8 cellular contexts compared by ENCODE assay signal in genomic region chr17:4161179-4161559, GRCh38. TPM values are rescaled to one million over a fixed set of nuclear protein-coding genes. Genes with fewer than 3 reads are reported as not detected.
DNase-seq lines count a peak whose midpoint lies in the region; ATAC-seq, FAIRE-seq and TF ChIP-seq lines count a peak whose summit lies in the region.
"Had no signal": no experiment of that assay in that cellular context is flagged by ENCODE, and none has a peak within 500 bp of the region (broad histone marks: within the 10 kb centered on the region; RNA-seq: fewer than 3 reads in every experiment).

No MANE protein-coding gene starts in this region.

- TF ChIP-seq CTCF in esophagus squamous epithelium (IDR thresholded peaks at IDR 0.05) = peak in 3 of 6 experiments; percentile 15 to 61 (median 47)
- TF ChIP-seq CTCF in smooth muscle cell (IDR thresholded peaks at IDR 0.05; ENCODE audit: borderline replicate concordance, insufficient read depth, poor library complexity, severe bottlenecking) = peak; percentile 51

- H4K20me1 ChIP-seq in smooth muscle cell (ENCODE audit: low read depth) = peaks cover 66% of the 10 kb centered on the region

- H3K9me3 ChIP-seq in esophagus squamous epithelium = no peaks in the 10 kb centered on the region
- H3K9me3 ChIP-seq in smooth muscle cell (replicated peaks; ENCODE audit: low read depth) = no peaks in the 10 kb centered on the region

- H3K4me1 ChIP-seq in esophagus squamous epithelium (peaks cover 24 to 42% (median 26%) of the 10 kb centered on the region in 3 donors), smooth muscle cell (ENCODE audit: low read depth) (peaks cover 15% of the 10 kb centered on the region)

- no peak for ATAC-seq in HG03039 (IDR thresholded peaks at IDR 0.05; ENCODE audit: unreplicated experiment)

- DNase-seq in H7 (peak; percentile 47), SHP77 (lab: John Stamatoyannopoulos, UW) (peak; percentile 62 to 64), esophagus squamous epithelium (lab: John Stamatoyannopoulos, UW) (no peak), smooth muscle cell (lab: John Stamatoyannopoulos, UW; ENCODE audit: unreplicated experiment) (no peak), GM12891 (ENCODE audit: insufficient read length, low spot score) (no peak)
- DNase-seq in effector CD4-positive, alpha-beta T cell = no peak

- H3K4me2 ChIP-seq in smooth muscle cell = peak overlapping the region; percentile 37

- H3K27me3 ChIP-seq in H7 (ENCODE audit: control insufficient read depth, insufficient read depth, low read length) = no peaks in the 10 kb centered on the region
- H3K27me3 ChIP-seq in esophagus squamous epithelium = no peaks in the 10 kb centered on the region
- peaks cover 20% of the 10 kb centered on the region for H3K27me3 ChIP-seq in smooth muscle cell (ENCODE audit: low read depth)

- H2AFZ ChIP-seq in smooth muscle cell (ENCODE audit: low read depth) = no peak overlapping the region

- peaks cover 21% of the 10 kb centered on the region for H3F3A ChIP-seq in smooth muscle cell (ENCODE audit: low read depth)

- FAIRE-seq in GM12891 (lab: Jason Lieb, UNC) = no peak

- H3K36me3 ChIP-seq in H7 (replicated peaks; ENCODE audit: control insufficient read depth, insufficient read depth, low read length) = peaks cover under 1% of the 10 kb centered on the region; the same call in 1 of the 2 replicates
- H3K36me3 ChIP-seq in esophagus squamous epithelium = peaks cover 0 to 65% (median 0%) of the 10 kb centered on the region in 3 donors
- H3K36me3 ChIP-seq in smooth muscle cell (ENCODE audit: low read depth) = peaks cover 2% of the 10 kb centered on the region

- no peak overlapping the region for H3K4me3 ChIP-seq in H7 (ENCODE audit: insufficient read depth, low read depth, low read length)
- H3K4me3 ChIP-seq in esophagus squamous epithelium = no peak overlapping the region
- H3K4me3 ChIP-seq in smooth muscle cell = no peak overlapping the region
- H3K4me3 ChIP-seq: SK-N-MC had no signal

- intact Hi-C loops in esophagus squamous epithelium (cut with DNase I) = no loop called here

- WGBS in esophagus squamous epithelium, 2 donors = 17 to 53% methylated on average over 7 of the region's 7 CpGs
- 17% methylated on average over 7 of the region's 7 CpGs for WGBS in smooth muscle cell (ENCODE audit: low lambda C conversion rate)

- no peaks in the 10 kb centered on the region for H3K79me2 ChIP-seq in smooth muscle cell (ENCODE audit: low read depth)

- TF ChIP-seq POLR2A in esophagus squamous epithelium (IDR thresholded peaks at IDR 0.05) (no peak), GM12891 (IDR thresholded peaks at IDR 0.05; ENCODE audit: low read depth, low read length) (no peak)

- H3K9ac ChIP-seq in smooth muscle cell (ENCODE audit: low read depth) = no peak overlapping the region

- H3K27ac ChIP-seq in esophagus squamous epithelium (peak overlapping the region; percentile 48 to 73 (median 52)), smooth muscle cell (ENCODE audit: low read depth) (peak overlapping the region; percentile 75)
- H3K27ac ChIP-seq: SK-N-MC had no signal

TF ChIP-seq in GM12891, 5 proteins besides CTCF, POLR2A, EP300 and RAD21:
- TF ChIP-seq POU2F2 (IDR thresholded peaks at IDR 0.05; ENCODE audit: low read depth, low read length) = no peak
- TF ChIP-seq SPI1 (IDR thresholded peaks at IDR 0.05; ENCODE audit: low read depth, low read length) = no peak
- TF ChIP-seq POLR2AphosphoS5 (IDR thresholded peaks at IDR 0.05; ENCODE audit: low read depth, low read length) = no peak
- TF ChIP-seq PAX5 (IDR thresholded peaks at IDR 0.05; ENCODE audit: insufficient read depth, low read length, severe bottlenecking) = no peak
- TF ChIP-seq TAF1 (IDR thresholded peaks at IDR 0.05; ENCODE audit: low read depth, low read length) = no peak

RNA-seq across cellular contexts. Expression of gene CYB5D2, which starts 18.2 kb away (rescaled TPM):
- 11.3 and 11.5 TPM in 2 replicates for total RNA-seq in H7 (2014; rRNA removed; shearing (Covaris generic))
- total RNA-seq in esophagus squamous epithelium (10 to 100 TPM; 15.4 to 21.0 (median 18.3) TPM), smooth muscle cell (12.2 and 13.3 TPM in 2 replicates)
- polyA plus RNA-seq in smooth muscle cell = 15.2 and 16.7 TPM in 2 replicates
- 11.3 TPM for polyA plus RNA-seq in GM12891 (2012; ENCODE audit: low read depth, missing spikeins)

RNA-seq across cellular contexts. Expression of gene ZZEF1, which starts 18.3 kb away (rescaled TPM):
- total RNA-seq in H7 (2014; rRNA removed; shearing (Covaris generic)) = 12.0 and 13.2 TPM in 2 replicates
- total RNA-seq in esophagus squamous epithelium (10 to 100 TPM; 24.8 to 72.9 (median 36.4) TPM), smooth muscle cell (15.0 and 20.0 TPM in 2 replicates)
- 3.8 and 5.7 TPM in 2 replicates for polyA plus RNA-seq in smooth muscle cell
- 12.2 TPM for polyA plus RNA-seq in GM12891 (2012; ENCODE audit: low read depth, missing spikeins)

Comparison
In these comparisons a context has a peak if more than half of its experiments do, and no peak if none do; other contexts are left out.
1. DNase-seq: peak in H7 (single experiment) and SHP77 (2 of 2); none in esophagus squamous epithelium (single experiment), smooth muscle cell (single experiment), effector CD4-positive, alpha-beta T cell (single experiment) and GM12891 (single experiment).